Comparison of ENCODE assay signal across 1 cellular context in genomic region chr6:134797400-134798113, GRCh38.
TF ChIP-seq lines count a peak whose summit lies in the region.

No MANE protein-coding gene starts in this region.

TF ChIP-seq in GM23338, 12 proteins besides CTCF, POLR2A, EP300 and RAD21 (continued from another document):
- no peak for TF ChIP-seq ZNF462 (CRISPR knock-in tag; IDR thresholded peaks at IDR 0.05)
- TF ChIP-seq EZH2 (IDR thresholded peaks at IDR 0.05; ENCODE audit: low read depth, unreplicated experiment), result no peak
- no peak for TF ChIP-seq ZNF331 (CRISPR knock-in tag; IDR thresholded peaks at IDR 0.05; ENCODE audit: low read depth)
- TF ChIP-seq, protein P1, sequence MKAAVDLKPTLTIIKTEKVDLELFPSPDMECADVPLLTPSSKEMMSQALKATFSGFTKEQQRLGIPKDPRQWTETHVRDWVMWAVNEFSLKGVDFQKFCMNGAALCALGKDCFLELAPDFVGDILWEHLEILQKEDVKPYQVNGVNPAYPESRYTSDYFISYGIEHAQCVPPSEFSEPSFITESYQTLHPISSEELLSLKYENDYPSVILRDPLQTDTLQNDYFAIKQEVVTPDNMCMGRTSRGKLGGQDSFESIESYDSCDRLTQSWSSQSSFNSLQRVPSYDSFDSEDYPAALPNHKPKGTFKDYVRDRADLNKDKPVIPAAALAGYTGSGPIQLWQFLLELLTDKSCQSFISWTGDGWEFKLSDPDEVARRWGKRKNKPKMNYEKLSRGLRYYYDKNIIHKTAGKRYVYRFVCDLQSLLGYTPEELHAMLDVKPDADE (IDR thresholded peaks at IDR 0.05), result no peak
- TF ChIP-seq POLR2AphosphoS5 (IDR thresholded peaks at IDR 0.05; ENCODE audit: low read depth), result no peak
- no peak for TF ChIP-seq NANOG (IDR thresholded peaks at IDR 0.05; ENCODE audit: borderline replicate concordance)
- TF ChIP-seq, protein P2, sequence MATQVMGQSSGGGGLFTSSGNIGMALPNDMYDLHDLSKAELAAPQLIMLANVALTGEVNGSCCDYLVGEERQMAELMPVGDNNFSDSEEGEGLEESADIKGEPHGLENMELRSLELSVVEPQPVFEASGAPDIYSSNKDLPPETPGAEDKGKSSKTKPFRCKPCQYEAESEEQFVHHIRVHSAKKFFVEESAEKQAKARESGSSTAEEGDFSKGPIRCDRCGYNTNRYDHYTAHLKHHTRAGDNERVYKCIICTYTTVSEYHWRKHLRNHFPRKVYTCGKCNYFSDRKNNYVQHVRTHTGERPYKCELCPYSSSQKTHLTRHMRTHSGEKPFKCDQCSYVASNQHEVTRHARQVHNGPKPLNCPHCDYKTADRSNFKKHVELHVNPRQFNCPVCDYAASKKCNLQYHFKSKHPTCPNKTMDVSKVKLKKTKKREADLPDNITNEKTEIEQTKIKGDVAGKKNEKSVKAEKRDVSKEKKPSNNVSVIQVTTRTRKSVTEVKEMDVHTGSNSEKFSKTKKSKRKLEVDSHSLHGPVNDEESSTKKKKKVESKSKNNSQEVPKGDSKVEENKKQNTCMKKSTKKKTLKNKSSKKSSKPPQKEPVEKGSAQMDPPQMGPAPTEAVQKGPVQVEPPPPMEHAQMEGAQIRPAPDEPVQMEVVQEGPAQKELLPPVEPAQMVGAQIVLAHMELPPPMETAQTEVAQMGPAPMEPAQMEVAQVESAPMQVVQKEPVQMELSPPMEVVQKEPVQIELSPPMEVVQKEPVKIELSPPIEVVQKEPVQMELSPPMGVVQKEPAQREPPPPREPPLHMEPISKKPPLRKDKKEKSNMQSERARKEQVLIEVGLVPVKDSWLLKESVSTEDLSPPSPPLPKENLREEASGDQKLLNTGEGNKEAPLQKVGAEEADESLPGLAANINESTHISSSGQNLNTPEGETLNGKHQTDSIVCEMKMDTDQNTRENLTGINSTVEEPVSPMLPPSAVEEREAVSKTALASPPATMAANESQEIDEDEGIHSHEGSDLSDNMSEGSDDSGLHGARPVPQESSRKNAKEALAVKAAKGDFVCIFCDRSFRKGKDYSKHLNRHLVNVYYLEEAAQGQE (IDR thresholded peaks at IDR 0.05; ENCODE audit: unreplicated experiment), result no peak
- TF ChIP-seq CREB1 (CRISPR knock-in tag; IDR thresholded peaks at IDR 0.05; ENCODE audit: low read depth), result no peak
- TF ChIP-seq EZH2phosphoT487 (IDR thresholded peaks at IDR 0.05; ENCODE audit: unreplicated experiment), result no peak
- TF ChIP-seq JUNB (IDR thresholded peaks at IDR 0.05; ENCODE audit: unreplicated experiment), result no peak
TF ChIP-seq in GM23338: peak in this region for 0.
